ENCODE assay signal across 24 cellular contexts in the genomic region with DNA sequence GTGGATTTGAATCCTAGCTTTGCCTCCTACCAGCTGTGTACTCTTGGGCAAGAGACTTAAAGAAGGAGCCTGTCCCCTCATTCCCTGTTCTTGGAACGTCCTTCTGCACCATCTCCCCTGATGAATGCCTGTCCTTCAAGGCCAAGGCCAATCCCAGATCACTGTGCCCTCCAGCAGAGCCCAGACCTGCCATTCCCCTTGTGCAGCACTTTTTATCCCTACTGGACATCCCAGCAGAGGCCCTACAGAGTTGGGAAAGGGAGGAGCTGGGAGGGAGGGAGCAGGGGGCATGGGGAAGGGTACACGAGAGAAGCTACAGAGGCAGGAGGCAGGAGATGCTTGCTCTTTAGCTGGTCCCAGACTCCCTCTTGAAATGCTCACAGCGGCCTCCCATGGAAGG.
"Had no signal": no experiment of that assay in that cellular context is flagged by ENCODE, and none has a peak within 500 bp of the region (broad histone marks: within the 10 kb centered on the region; RNA-seq: fewer than 3 reads in every experiment).

No MANE protein-coding gene starts in this region.

- H3K4me2 ChIP-seq: hepatocyte had no signal

- H2AFZ ChIP-seq: hepatocyte had no signal

- H3K27ac Mint-ChIP-seq: activated CD8-positive, alpha-beta T cell treated with anti-CD3 and anti-CD28 coated beads, Interleukin-2, amount 10 ng/mL, durations not matched to agents 7 days and 5 days; activated naive CD4-positive, alpha-beta T cell treated with anti-CD3 and anti-CD28 coated beads, Interleukin-2, amount 50 U/mL, for 72 hours; memory B cell had no signal

- H3K4me3 ChIP-seq: hepatocyte, mucosa of descending colon, spleen, thyroid gland, upper lobe of right lung had no signal

- H3K9me3 ChIP-seq: mucosa of descending colon, thyroid gland, upper lobe of right lung had no signal

- DNase-seq: activated CD4-positive, alpha-beta T cell treated with anti-CD3 and anti-CD28 coated beads for 1 hour; activated CD4-positive, alpha-beta T cell treated with anti-CD3 and anti-CD28 coated beads, Interleukin-2, amount 50 U/mL, for 1 hour; activated gamma-delta T cell treated with Interleukin-2 at 50 U/mL for 16 hours; activated T-cell treated with anti-CD3 and anti-CD28 coated beads, Interleukin-2, amount 50 U/mL, for 1 hour; aorta; caudate nucleus; effector memory CD4-positive, alpha-beta T cell; glutamatergic neuron; left ventricle myocardium superior; mucosa of descending colon; occipital lobe; spleen; stimulated activated CD4-positive, alpha-beta T cell treated with anti-CD3 and anti-CD28 coated beads, Interleukin-4, amount 100 ng/mL, for 1 hour; stimulated activated naive CD4-positive, alpha-beta T cell treated with Interleukin-2 at 50 U/mL for 16 hours; substantia nigra; T-helper 1 cell; thyroid gland; upper lobe of right lung had no signal

- H3K9me3 Mint-ChIP-seq: activated naive CD4-positive, alpha-beta T cell treated with anti-CD3 and anti-CD28 coated beads, Interleukin-2, amount 50 U/mL, for 72 hours had no signal

- H3K27ac ChIP-seq: hepatocyte, spleen, thyroid gland, upper lobe of right lung had no signal

- H3K27me3 Mint-ChIP-seq: memory B cell had no signal

- H3K79me2 ChIP-seq: hepatocyte had no signal

- H3K36me3 Mint-ChIP-seq: activated naive CD4-positive, alpha-beta T cell treated with anti-CD3 and anti-CD28 coated beads, Interleukin-2, amount 50 U/mL, for 72 hours had no signal

- H3K4me3 Mint-ChIP-seq: activated CD8-positive, alpha-beta T cell treated with anti-CD3 and anti-CD28 coated beads, Interleukin-2, amount 10 ng/mL, durations not matched to agents 7 days and 5 days; brain; memory B cell; neural crest cell had no signal

- H3K4me1 ChIP-seq: spleen, thyroid gland, upper lobe of right lung had no signal

- H3K4me1 Mint-ChIP-seq: neural crest cell had no signal

- H3K27me3 ChIP-seq: hepatocyte, spleen, thyroid gland, upper lobe of right lung had no signal

- ATAC-seq: activated CD8-positive, alpha-beta T cell treated with anti-CD3 and anti-CD28 coated beads, Interleukin-2, amount 10 ng/mL, durations not matched to agents 7 days and 5 days; activated naive CD4-positive, alpha-beta T cell treated with anti-CD3 and anti-CD28 coated beads, Interleukin-2, amount 50 U/mL, for 72 hours; left ventricle myocardium superior; mucosa of descending colon; upper lobe of right lung had no signal
